ENCODE assay signal across 8 cellular contexts in genomic region chr12:67650528-67651379, GRCh38. TPM values are rescaled to one million over a fixed set of nuclear protein-coding genes. Genes with fewer than 3 reads are reported as not detected.
DNase-seq lines count a peak whose midpoint lies in the region; ATAC-seq and TF ChIP-seq lines count a peak whose summit lies in the region.

No MANE protein-coding gene starts in this region.

- H3K9me3 ChIP-seq in Panc1 (ENCODE audit: control insufficient read depth, insufficient read depth, low read depth, low read length): no peaks in the 10 kb centered on the region

- no peaks in the 10 kb centered on the region for H3K27me3 ChIP-seq in Panc1 (ENCODE audit: control insufficient read depth, insufficient read depth, low read length)

- CTCF ChIA-PET in Panc1 (lab: Charles Lee): no interaction called here

- DNase-seq in NCI-H2171 treated with DMSO at 0.1 percent for 48 hours (lab: John Stamatoyannopoulos, UW) (peak; percentile 57), NCI-H2171 (lab: John Stamatoyannopoulos, UW) (no peak), Panc1 (ENCODE audit: low read depth, low spot score) (no peak), NCI-H2107 (lab: John Stamatoyannopoulos, UW) (no peak), NOMO-1 treated with DMSO at 0.1 percent for 48 hours (lab: John Stamatoyannopoulos, UW; ENCODE audit: unreplicated experiment) (no peak)
- peak in 3 of 10 donors; percentile 32 to 42 (median 36) for DNase-seq in naive thymus-derived CD8-positive, alpha-beta T cell

- no peaks in the 10 kb centered on the region for H3K36me3 ChIP-seq in Panc1 (ENCODE audit: control insufficient read depth, insufficient read depth, low read length)

- no peak for ATAC-seq in Panc1
- peak in 1 of 2 donors; percentile 27 for ATAC-seq in naive thymus-derived CD8-positive, alpha-beta T cell
- ATAC-seq in GM18861 (IDR thresholded peaks at IDR 0.05; ENCODE audit: unreplicated experiment): no peak

- no TSS peak for BruUV-seq in Panc1 (replicated peaks; lab: Mats Ljungman, UMichigan)

- POLR2A ChIA-PET in Panc1 (lab: Charles Lee): no interaction called here
- POLR2A ChIA-PET in naive thymus-derived CD8-positive, alpha-beta T cell (lab: Charles Lee): interaction anchor here (0.6 to 15.2 kb wide), 17 partner anchors 18 to 1007 kb away, joined by 3 to 352 read pairs (median 6); no protein-coding TSS in a partner anchor

- peaks cover 48% of the 10 kb centered on the region for H3K4me1 Mint-ChIP-seq in dendritic cell treated with granulocyte-macrophage colony-stimulating factor and Interleukin-4, amounts not matched to agents 40 ng/mL and 50 ng/mL, for 4 days (ENCODE audit: low read depth)
- H3K4me1 Mint-ChIP-seq in naive thymus-derived CD8-positive, alpha-beta T cell: peaks cover 48 to 69% (median 57%) of the 10 kb centered on the region in 4 donors

- H3K9me3 Mint-ChIP-seq in dendritic cell treated with granulocyte-macrophage colony-stimulating factor and Interleukin-4, amounts not matched to agents 40 ng/mL and 50 ng/mL, for 4 days: no peaks in the 10 kb centered on the region
- peaks cover 0 to 1% (median 0%) of the 10 kb centered on the region in 9 donors for H3K9me3 Mint-ChIP-seq in naive thymus-derived CD8-positive, alpha-beta T cell

- H3K36me3 Mint-ChIP-seq in dendritic cell treated with granulocyte-macrophage colony-stimulating factor and Interleukin-4, amounts not matched to agents 40 ng/mL and 50 ng/mL, for 4 days (ENCODE audit: low read depth): peaks cover 36% of the 10 kb centered on the region
- H3K36me3 Mint-ChIP-seq in naive thymus-derived CD8-positive, alpha-beta T cell: peaks cover 18 to 51% (median 28%) of the 10 kb centered on the region in 3 donors

- H3K4me3 ChIP-seq in Panc1 (ENCODE audit: low read depth in 2 of 2, low read length in 2 of 2): peak overlapping the region; percentile 71 to 84

- intact Hi-C loops in Panc1 (cut with micrococcal nuclease; ENCODE audit: unreplicated experiment): no loop called here
- intact Hi-C loops in dendritic cell treated with granulocyte-macrophage colony-stimulating factor and Interleukin-4, amounts not matched to agents 40 ng/mL and 50 ng/mL, for 4 days (cut with micrococcal nuclease): loop anchor here (5.0 kb wide), 2 partner anchors 292 to 383 kb away; partner anchors contain the start of gene CAND1

- H3K4me3 Mint-ChIP-seq in dendritic cell treated with granulocyte-macrophage colony-stimulating factor and Interleukin-4, amounts not matched to agents 40 ng/mL and 50 ng/mL, for 4 days: peak overlapping the region; percentile 82
- H3K4me3 Mint-ChIP-seq in naive thymus-derived CD8-positive, alpha-beta T cell: peak overlapping the region; percentile 94 to 100 (median 98)

- H3K4me1 ChIP-seq in Panc1 (ENCODE audit: control insufficient read depth, insufficient read depth, low read length): peaks cover 23% of the 10 kb centered on the region

- in situ Hi-C loops in Panc1 (cut with HindIII; ENCODE audit: low pct_unique_long_range_greater_than_20kb, low sequenced_read_pairs): no loop called here

- TF ChIP-seq CTCF in Panc1 (IDR thresholded peaks at IDR 0.05): no peak

- peak overlapping the region; percentile 73 for H3K27ac Mint-ChIP-seq in dendritic cell treated with granulocyte-macrophage colony-stimulating factor and Interleukin-4, amounts not matched to agents 40 ng/mL and 50 ng/mL, for 4 days
- H3K27ac Mint-ChIP-seq in naive thymus-derived CD8-positive, alpha-beta T cell: peak overlapping the region; percentile 94 to 99 (median 97)

- peaks cover 11% of the 10 kb centered on the region for H3K27me3 Mint-ChIP-seq in dendritic cell treated with granulocyte-macrophage colony-stimulating factor and Interleukin-4, amounts not matched to agents 40 ng/mL and 50 ng/mL, for 4 days
- no peaks in the 10 kb centered on the region for H3K27me3 Mint-ChIP-seq in naive thymus-derived CD8-positive, alpha-beta T cell

- H3K27ac ChIP-seq in Panc1 (ENCODE audit: low read length): no peak overlapping the region; the same call in 1 of the 2 replicates

RNA-seq across cellular contexts. Expression of gene DYRK2, which starts 2.2 kb away (rescaled TPM):
- 9.9 TPM for total RNA-seq in Panc1 (2021; ENCODE audit: unreplicated experiment)
- polyA plus RNA-seq in Panc1 (2012; ENCODE audit: insufficient read length): 9.8 TPM
- 100 to 1,000 TPM; 189 to 206 TPM for total RNA-seq in naive thymus-derived CD8-positive, alpha-beta T cell
- polyA plus RNA-seq in naive thymus-derived CD8-positive, alpha-beta T cell: 10 to 100 TPM; 47.7 to 94.7 (median 62.4) TPM

Comparison
In these comparisons a context has a peak if more than half of its experiments do, and no peak if none do; other contexts are left out.
1. RNA of gene DYRK2, which starts 2.2 kb away (total RNA-seq): 189 to 206 TPM in naive thymus-derived CD8-positive, alpha-beta T cell; 9.9 TPM in Panc1 (single experiment); every median in the first group is over 10 times any median in the second.